Comparison of ENCODE assay signal across 9 cellular contexts in the genomic region with DNA sequence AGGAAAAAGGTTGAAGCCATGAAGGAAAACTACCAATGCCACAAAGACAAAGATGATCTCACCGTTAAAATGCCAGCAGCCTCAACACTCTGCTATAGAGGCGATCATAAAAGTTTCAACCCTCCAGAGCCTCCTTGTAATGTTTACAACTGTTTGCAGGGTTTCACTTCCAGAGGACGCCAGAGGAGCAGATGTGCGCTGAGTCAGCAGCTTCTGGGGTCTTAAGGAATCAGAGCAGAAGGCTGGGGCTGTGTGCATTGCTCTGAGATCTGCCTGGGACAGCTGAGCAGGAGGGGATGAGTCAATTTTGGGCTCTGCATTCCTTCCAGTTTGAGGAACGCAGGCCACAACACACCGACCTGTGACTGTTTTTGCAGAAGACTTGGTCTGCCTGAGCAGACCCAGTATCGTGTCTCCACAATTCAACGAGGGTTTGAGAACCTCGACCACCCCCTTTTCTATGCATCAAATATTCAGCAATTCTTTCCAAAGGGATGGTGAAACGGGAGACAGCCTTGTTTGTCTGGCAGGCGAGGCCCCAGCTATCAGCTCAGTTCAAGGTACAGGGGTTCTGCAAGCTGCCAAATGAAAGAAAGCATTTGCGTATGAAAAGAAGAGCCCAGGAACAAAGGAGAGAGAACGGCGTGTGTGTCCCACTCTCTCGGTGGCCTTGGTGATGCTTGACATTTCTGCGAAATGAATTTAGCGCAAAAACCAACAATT.
A peak's percentile ranks its signal among the peaks of the same experiment; 100 is the strongest.
DNase-seq lines count a peak whose midpoint lies in the region; ATAC-seq lines count a peak whose summit lies in the region.
"Had no signal": no experiment of that assay in that cellular context is flagged by ENCODE, and none has a peak within 500 bp of the region (broad histone marks: within the 10 kb centered on the region; RNA-seq: fewer than 3 reads in every experiment).

No MANE protein-coding gene starts in this region.

- no peak overlapping the region for H3K4me3 Mint-ChIP-seq in T-helper 2 cell treated with Interferon-gamma antibody and Interleukin-4, amounts not matched to agents 5 μg/mL and 100 μg/mL, for 36 hours

- H3K4me1 Mint-ChIP-seq in T-helper 2 cell treated with Interferon-gamma antibody and Interleukin-4, amounts not matched to agents 5 μg/mL and 100 μg/mL, for 36 hours (ENCODE audit: low read depth) = no peaks in the 10 kb centered on the region

- no peaks in the 10 kb centered on the region for H3K36me3 Mint-ChIP-seq in T-helper 2 cell treated with Interferon-gamma antibody and Interleukin-4, amounts not matched to agents 5 μg/mL and 100 μg/mL, for 36 hours (ENCODE audit: low read depth)

- H3K27me3 Mint-ChIP-seq in T-helper 2 cell treated with Interferon-gamma antibody and Interleukin-4, amounts not matched to agents 5 μg/mL and 100 μg/mL, for 36 hours (ENCODE audit: low read depth) = peaks cover 3% of the 10 kb centered on the region

- peak; percentile 60 for ATAC-seq in left ventricle myocardium superior
- no peak for ATAC-seq in GM18858 (IDR thresholded peaks at IDR 0.05; ENCODE audit: unreplicated experiment)

- intact Hi-C loops in left ventricle myocardium superior (cut with micrococcal nuclease) = no loop called here

- no peaks in the 10 kb centered on the region for H3K9me3 Mint-ChIP-seq in T-helper 2 cell treated with Interferon-gamma antibody and Interleukin-4, amounts not matched to agents 5 μg/mL and 100 μg/mL, for 36 hours

- DNase-seq in DMS79 treated with DMSO at 0.1 percent for 48 hours (lab: John Stamatoyannopoulos, UW) = peak; percentile 43
- DNase-seq in DMS79 (lab: John Stamatoyannopoulos, UW) = no peak
- peak; percentile 46 for DNase-seq in NOMO-1 treated with DMSO at 0.1 percent for 48 hours (lab: John Stamatoyannopoulos, UW; ENCODE audit: unreplicated experiment)
- peak; percentile 50 for DNase-seq in left ventricle myocardium superior
- DNase-seq in stromal cell of bone marrow (ENCODE audit: low read depth) = peak; percentile 53
- DNase-seq in cerebellar nuclear complex (lab: John Stamatoyannopoulos, UW) = no peak
- no peak for DNase-seq in T-helper 2 cell treated with Interferon-gamma antibody and Interleukin-4, amounts not matched to agents 5 μg/mL and 100 μg/mL, for 36 hours (ENCODE audit: low spot score)
- DNase-seq: NCI-H226 had no signal

- H3K27ac Mint-ChIP-seq in T-helper 2 cell treated with Interferon-gamma antibody and Interleukin-4, amounts not matched to agents 5 μg/mL and 100 μg/mL, for 36 hours = no peak overlapping the region

Comparison
In these comparisons a context has a peak if more than half of its experiments do, and no peak if none do; other contexts are left out.
1. DNase-seq: peak in DMS79 treated with DMSO at 0.1 percent for 48 hours (single experiment), NOMO-1 treated with DMSO at 0.1 percent for 48 hours (single experiment), left ventricle myocardium superior (single experiment) and stromal cell of bone marrow (single experiment); none in DMS79 (single experiment), cerebellar nuclear complex (0 of 2) and T-helper 2 cell treated with Interferon-gamma antibody and Interleukin-4, amounts not matched to agents 5 μg/mL and 100 μg/mL, for 36 hours (single experiment).